ENCODE assay signal across 8 cellular contexts in genomic region chrX:38220024-38220935, GRCh38. TPM values are rescaled to one million over a fixed set of nuclear protein-coding genes. Genes with fewer than 3 reads are reported as not detected.
DNase-seq lines count a peak whose midpoint lies in the region; TF ChIP-seq lines count a peak whose summit lies in the region.

TSS of gene SRPX (minus strand) at chrX:38220871. CDS start at chrX:38220792, 79 bp downstream.

- H3K4ac ChIP-seq in neuronal stem cell (ENCODE audit: low read length), result no peak within 1 kb of the TSS

- no peak within 1 kb of the TSS for H4K91ac ChIP-seq in neuronal stem cell (ENCODE audit: low read depth, low read length, poor library complexity)

- H3K9me3 ChIP-seq in WERI-Rb-1 (ENCODE audit: severe bottlenecking), result no peaks in the 10 kb centered on the region
- H3K9me3 ChIP-seq in neuronal stem cell (replicated peaks in 1 of 2; ENCODE audit: control insufficient read depth in 2 of 2, insufficient read depth in 1 of 2, low read depth in 1 of 2, low read length in 2 of 2), result no peaks in the 10 kb centered on the region

- no peak within 1 kb of the TSS for H2AK5ac ChIP-seq in neuronal stem cell (ENCODE audit: low read depth, low read length)

- H3K27ac ChIP-seq in WERI-Rb-1, result no peak within 1 kb of the TSS
- H3K27ac ChIP-seq in neuronal stem cell (replicated peaks; ENCODE audit: low read length), result no peak within 1 kb of the TSS

- peak within 1 kb of the TSS; percentile 84 for H3K9ac ChIP-seq in neuronal stem cell (ENCODE audit: low read depth, low read length, poor library complexity)

- H3K23ac ChIP-seq in neuronal stem cell (ENCODE audit: low read depth, low read length, poor library complexity), result no peak within 1 kb of the TSS

- peaks cover 0 to 2% of the 10 kb centered on the region in 2 donors for H3K4me1 ChIP-seq in neuronal stem cell (ENCODE audit: control insufficient read depth in 2 of 2, insufficient read depth in 1 of 2, low read depth in 1 of 2, low read length in 2 of 2)

- H2AFZ ChIP-seq in neuronal stem cell (ENCODE audit: low read length), result peak within 1 kb of the TSS; percentile 93

- TF ChIP-seq CTCF in WERI-Rb-1 (IDR thresholded peaks at IDR 0.05; ENCODE audit: low read depth, low read length) (0 out of 2 replicates have a peak, but pooled peaks have one; percentile 35), fibroblast of villous mesenchyme (IDR thresholded peaks at IDR 0.05; ENCODE audit: insufficient read depth, low read depth, low read length) (peak; percentile 32)

- no peak within 1 kb of the TSS for H2BK120ac ChIP-seq in neuronal stem cell (ENCODE audit: low read depth, low read length)

- peak within 1 kb of the TSS; percentile 62 for H3K4me2 ChIP-seq in neuronal stem cell (ENCODE audit: insufficient read depth, low read length, poor library complexity, severe bottlenecking)

- DNase-seq in activated T-cell treated with anti-CD3 and anti-CD28 coated beads, Interleukin-2, amount 50 U/mL, for 1 hour, result peak; percentile 16
- no peak for DNase-seq in activated T-cell treated with anti-CD3 and anti-CD28 coated beads for 4 hours
- DNase-seq in KG1 (lab: John Stamatoyannopoulos, UW), result peak; percentile 3
- peak; percentile 50 for DNase-seq in WERI-Rb-1
- DNase-seq in fibroblast of villous mesenchyme (ENCODE audit: low read depth), result no peak
- peak; percentile 20 for DNase-seq in neuronal stem cell (ENCODE audit: low spot score)
- DNase-seq in GOT3 (lab: John Stamatoyannopoulos, UW), result no peak
- DNase-seq in T-helper 1 cell, result no peak

- peak within 1 kb of the TSS; percentile 53 for H3K4me3 ChIP-seq in WERI-Rb-1 (ENCODE audit: low read depth, low read length)
- peak within 1 kb of the TSS; percentile 63 for H3K4me3 ChIP-seq in fibroblast of villous mesenchyme (ENCODE audit: low read depth, low read length)
- peak within 1 kb of the TSS; percentile 39 to 82 for H3K4me3 ChIP-seq in neuronal stem cell (ENCODE audit: low read length in 2 of 2)

- no peak within 1 kb of the TSS for H3K14ac ChIP-seq in neuronal stem cell (ENCODE audit: low read length)

- H3K79me1 ChIP-seq in neuronal stem cell (ENCODE audit: low read depth, low read length), result no peaks in the 10 kb centered on the region

- H3K36me3 ChIP-seq in WERI-Rb-1, result no peaks in the 10 kb centered on the region
- no peaks in the 10 kb centered on the region for H3K36me3 ChIP-seq in neuronal stem cell (replicated peaks in 1 of 2; ENCODE audit: control insufficient read depth in 2 of 2, insufficient read depth in 2 of 2, low read length in 2 of 2)

- H2BK12ac ChIP-seq in neuronal stem cell (ENCODE audit: low read length), result no peak within 1 kb of the TSS

- WGBS in neuronal stem cell (ENCODE audit: extremely low coverage in 2 of 2, insufficient read length in 2 of 2, insufficient replicate concordance in 1 of 2), 2 donors, result no CpG with 5 or more reads among the region's 66 CpGs

- H3K18ac ChIP-seq in neuronal stem cell (ENCODE audit: low read length), result peak within 1 kb of the TSS; percentile 89

- H2BK5ac ChIP-seq in neuronal stem cell (ENCODE audit: low read length), result no peak within 1 kb of the TSS

- H3K27me3 ChIP-seq in WERI-Rb-1 (ENCODE audit: insufficient read depth, low read depth, severe bottlenecking), result peaks cover 33% of the 10 kb centered on the region
- H3K27me3 ChIP-seq in neuronal stem cell (ENCODE audit: control insufficient read depth in 3 of 3, insufficient read depth in 3 of 3, low read depth in 1 of 3, low read length in 3 of 3), result peaks cover 0 to 61% (median 6%) of the 10 kb centered on the region in 3 experiments

- no peak within 1 kb of the TSS for H4K8ac ChIP-seq in neuronal stem cell (ENCODE audit: low read depth, low read length)

- no peak within 1 kb of the TSS for H2BK15ac ChIP-seq in neuronal stem cell (ENCODE audit: low read length)

RNA-seq across cellular contexts. Expression of gene SRPX, which starts in this region (rescaled TPM):
- 35.4 and 36.7 TPM in 2 replicates for total RNA-seq in fibroblast of villous mesenchyme
- 5.6 TPM for polyA plus RNA-seq in neuronal stem cell (2013, experiment 1 of 2)
- polyA plus RNA-seq in neuronal stem cell (2013, experiment 2 of 2), result 5.4 TPM

Comparison
In these comparisons a context has a peak if more than half of its experiments do, and no peak if none do; other contexts are left out.
1. DNase-seq: peak in activated T-cell treated with anti-CD3 and anti-CD28 coated beads, Interleukin-2, amount 50 U/mL, for 1 hour (single experiment), KG1 (single experiment), WERI-Rb-1 (single experiment) and neuronal stem cell (single experiment); none in activated T-cell treated with anti-CD3 and anti-CD28 coated beads for 4 hours (single experiment), fibroblast of villous mesenchyme (single experiment), GOT3 (single experiment) and T-helper 1 cell (0 of 5).
2. Peak in every context shown above with its lines, with median percentiles within 50 percentile points of each other: H3K4me3 ChIP-seq.